Comparison of ENCODE assay signal across 29 cellular contexts in the genomic region with DNA sequence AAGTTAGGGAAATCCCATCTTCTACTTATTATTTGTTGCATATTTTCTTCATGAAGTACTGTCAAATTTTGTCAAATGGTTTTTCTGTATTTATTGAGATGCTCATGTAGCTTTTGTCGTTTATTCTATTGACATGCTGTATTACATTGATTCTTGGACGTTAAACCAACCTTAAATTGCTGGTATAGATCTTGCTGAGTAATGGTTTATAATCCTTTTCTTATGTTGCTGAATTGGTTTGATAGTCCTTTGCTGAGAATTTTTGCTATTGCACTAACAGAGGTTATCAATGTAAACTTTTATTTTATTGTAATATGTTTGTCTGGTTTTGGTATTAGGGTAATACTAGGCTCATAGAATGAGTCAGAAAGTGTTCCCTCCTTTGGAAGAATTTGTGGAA. TPM values are rescaled to one million over a fixed set of nuclear protein-coding genes. Genes with fewer than 3 reads are reported as not detected.
"Had no signal": no experiment of that assay in that cellular context is flagged by ENCODE, and none has a peak within 500 bp of the region (broad histone marks: within the 10 kb centered on the region; RNA-seq: fewer than 3 reads in every experiment).

No MANE protein-coding gene starts in this region.

- FAIRE-seq: endometrium, endothelial cell of umbilical vein had no signal

- ATAC-seq: effector memory CD8-positive, alpha-beta T cell; esophagus mucosa; foreskin keratinocyte; gastrocnemius medialis; gastroesophageal sphincter; heart left ventricle; heart right ventricle had no signal

- DNase-seq: colonic mucosa; cortex of kidney; dermis blood vessel endothelial cell; dorsolateral prefrontal cortex; effector CD4-positive, alpha-beta T cell; effector CD8-positive, alpha-beta T cell; effector memory CD4-positive, alpha-beta T cell; effector memory CD8-positive, alpha-beta T cell; endodermal cell; erythroblast; esophagus squamous epithelium; foreskin fibroblast; foreskin keratinocyte; foreskin melanocyte; gastrocnemius medialis; glutamatergic neuron; head of caudate nucleus; heart left ventricle; heart right ventricle had no signal

- H3K4me1 ChIP-seq: colonic mucosa, esophagus muscularis mucosa, esophagus squamous epithelium, foreskin keratinocyte, gastrocnemius medialis, gastroesophageal sphincter, heart left ventricle, heart right ventricle had no signal

- H3K4me3 ChIP-seq: colonic mucosa, coronary artery, dorsolateral prefrontal cortex, esophagus muscularis mucosa, esophagus squamous epithelium, gastrocnemius medialis, gastroesophageal sphincter, heart left ventricle, heart right ventricle had no signal

- H3K9me3 ChIP-seq: colonic mucosa, esophagus muscularis mucosa, esophagus squamous epithelium, gastrocnemius medialis, gastroesophageal sphincter had no signal

- H3K27ac ChIP-seq: colonic mucosa, coronary artery, dorsolateral prefrontal cortex, epithelial cell of prostate, esophagus muscularis mucosa, esophagus squamous epithelium, foreskin keratinocyte, gastrocnemius medialis, gastroesophageal sphincter, heart left ventricle, heart right ventricle had no signal

- H3K27me3 ChIP-seq: colonic mucosa, esophagus muscularis mucosa, esophagus squamous epithelium, foreskin keratinocyte, gastrocnemius medialis, gastroesophageal sphincter had no signal

- H3K36me3 ChIP-seq: colonic mucosa, esophagus muscularis mucosa, esophagus squamous epithelium, gastrocnemius medialis, gastroesophageal sphincter, heart left ventricle, heart right ventricle had no signal

RNA-seq across cellular contexts. Expression of gene COL6A5, which starts 54.3 kb away (rescaled TPM):
- total RNA-seq: dermis blood vessel endothelial cell, dermis microvascular lymphatic vessel endothelial cell, endothelial cell of umbilical vein, epithelial cell of proximal tubule, esophagus muscularis mucosa, foreskin keratinocyte, gastrocnemius medialis, glomerular endothelial cell, heart right ventricle had no signal
- polyA plus RNA-seq: endothelial cell of umbilical vein, foreskin keratinocyte, heart left ventricle, heart right ventricle had no signal
